ENCODE assay signal across 14 cellular contexts in genomic region chr2:10167316-10167715, GRCh38.
"Had no signal": no experiment of that assay in that cellular context is flagged by ENCODE, and none has a peak within 500 bp of the region (broad histone marks: within the 10 kb centered on the region; RNA-seq: fewer than 3 reads in every experiment).

No MANE protein-coding gene starts in this region.

- H3K79me2 ChIP-seq: parathyroid adenoma had no signal

- H3K4me1 ChIP-seq: parathyroid adenoma had no signal

- H3K9me3 Mint-ChIP-seq: activated CD4-positive, alpha-beta memory T cell treated with anti-CD3 and anti-CD28 coated beads, Interleukin-2, amount 10 ng/mL, durations not matched to agents 7 days and 5 days; activated T-cell treated with anti-CD3 and anti-CD28 coated beads, Interleukin-2, amount 50 U/mL, for 24 hours; T-cell had no signal

- H3K27ac ChIP-seq: parathyroid adenoma, sigmoid colon, thoracic aorta, VCaP had no signal

- H3K9me3 ChIP-seq: sigmoid colon, thoracic aorta had no signal

- DNase-seq: activated CD4-positive, alpha-beta memory T cell treated with anti-CD3 and anti-CD28 coated beads, Interleukin-2, amount 10 ng/mL, durations not matched to agents 7 days and 5 days; activated gamma-delta T cell; activated T-cell treated with anti-CD3 and anti-CD28 coated beads, Interleukin-2, amount 50 U/mL, for 24 hours; anterior cingulate cortex; cortex of kidney; effector CD4-positive, alpha-beta T cell; foreskin fibroblast; sigmoid colon; stimulated activated CD4-positive, alpha-beta T cell treated with anti-CD3 and anti-CD28 coated beads, Interleukin-2, amount 100 ng/mL, for 24 hours; T-cell had no signal

- H3K4me3 ChIP-seq: lung, sigmoid colon, thoracic aorta had no signal

- H3K4me3 Mint-ChIP-seq: activated CD4-positive, alpha-beta memory T cell treated with anti-CD3 and anti-CD28 coated beads, Interleukin-2, amount 10 ng/mL, durations not matched to agents 7 days and 5 days; activated T-cell treated with anti-CD3 and anti-CD28 coated beads, Interleukin-2, amount 50 U/mL, for 24 hours; T-cell had no signal

- H3K27me3 Mint-ChIP-seq: activated CD4-positive, alpha-beta memory T cell treated with anti-CD3 and anti-CD28 coated beads, Interleukin-2, amount 10 ng/mL, durations not matched to agents 7 days and 5 days; activated T-cell treated with anti-CD3 and anti-CD28 coated beads, Interleukin-2, amount 50 U/mL, for 24 hours; T-cell had no signal

- H2AFZ ChIP-seq: parathyroid adenoma had no signal

- H3K9ac ChIP-seq: parathyroid adenoma had no signal

- H3K27me3 ChIP-seq: sigmoid colon had no signal

- H3K36me3 ChIP-seq: sigmoid colon, thoracic aorta had no signal

- H3K36me3 Mint-ChIP-seq: T-cell had no signal

- H3K27ac Mint-ChIP-seq: activated CD4-positive, alpha-beta memory T cell treated with anti-CD3 and anti-CD28 coated beads, Interleukin-2, amount 10 ng/mL, durations not matched to agents 7 days and 5 days; T-cell had no signal
